Comparison of ENCODE assay signal across 11 cellular contexts in genomic region chr6:160197662-160198061, GRCh38.
"Had no signal": no experiment of that assay in that cellular context is flagged by ENCODE, and none has a peak within 500 bp of the region (broad histone marks: within the 10 kb centered on the region; RNA-seq: fewer than 3 reads in every experiment).

No MANE protein-coding gene starts in this region.

- ATAC-seq: GM23338, HCT116 had no signal

- H3K27ac Mint-ChIP-seq: GM23338, H9, HFFc6 had no signal

- DNase-seq: GM23248, GOT3, H7, H9, HCEC 1CT, HFFc6 had no signal

- H3K4me1 Mint-ChIP-seq: H9 had no signal

- H3K4me3 ChIP-seq: GM23248, GM23338, HAP-1 had no signal

- H2AFZ ChIP-seq: GM23248, GM23338 had no signal

- H3K4me3 Mint-ChIP-seq: GM23338, H9, HFFc6 had no signal

- H3K4me2 ChIP-seq: GM23338 had no signal

- FAIRE-seq: H1, H54 had no signal

- H3K9ac ChIP-seq: GM23248 had no signal

- H3K4me1 ChIP-seq: HAP-1 had no signal

- H3K36me3 ChIP-seq: HAP-1 had no signal

- H3K27ac ChIP-seq: GM23248 had no signal
